ENCODE assay signal across 26 cellular contexts in genomic region chr4:5784021-5784420, GRCh38.
"Had no signal": no experiment of that assay in that cellular context is flagged by ENCODE, and none has a peak within 500 bp of the region (broad histone marks: within the 10 kb centered on the region; RNA-seq: fewer than 3 reads in every experiment).

No MANE protein-coding gene starts in this region.

- FAIRE-seq: endometrium, kidney had no signal

- H3K4me3 ChIP-seq: gastrocnemius medialis, left lung, ovary, psoas muscle, skin epidermis, suprapubic skin, transverse colon, uterus had no signal

- H3K27ac ChIP-seq: gastrocnemius medialis, left lung, ovary, psoas muscle, suprapubic skin, transverse colon had no signal

- H3K36me3 Mint-ChIP-seq: naive thymus-derived CD4-positive, alpha-beta T cell had no signal

- H3K9me3 Mint-ChIP-seq: effector memory CD8-positive, alpha-beta T cell; nephron had no signal

- H3K36me3 ChIP-seq: gastrocnemius medialis, ovary, transverse colon, uterus had no signal

- DNase-seq: cerebellar nuclear complex; cortex of kidney; effector memory CD8-positive, alpha-beta T cell; foreskin fibroblast; gastrocnemius medialis; left lung; mesenchymal stem cell; midbrain; naive thymus-derived CD4-positive, alpha-beta T cell; nucleus accumbens; posterior cingulate gyrus; psoas muscle; right cardiac atrium; stimulated activated CD4-positive, alpha-beta T cell treated with anti-CD3 and anti-CD28 coated beads, Interleukin-1b, Interleukin-23, amount 100 ng/mL, for 48 hours; stimulated activated CD4-positive, alpha-beta T cell treated with anti-CD3 and anti-CD28 coated beads, Interleukin-4, amount 100 ng/mL, for 1 hour; stimulated activated CD8-positive, alpha-beta memory T cell treated with anti-CD3 and anti-CD28 coated beads, Interleukin-4, amount 100 ng/mL, for 48 hours; stimulated activated naive CD4-positive, alpha-beta T cell; stimulated activated naive CD8-positive, alpha-beta T cell treated with anti-CD3 and anti-CD28 coated beads, Interleukin-15, amount 100 ng/mL, for 72 hours; transverse colon; uterus had no signal

- H3K27me3 ChIP-seq: gastrocnemius medialis, left lung, ovary, suprapubic skin, transverse colon, uterus had no signal

- H3K4me3 Mint-ChIP-seq: effector memory CD8-positive, alpha-beta T cell; naive thymus-derived CD4-positive, alpha-beta T cell; nephron; stimulated activated naive CD8-positive, alpha-beta T cell treated with anti-CD3 and anti-CD28 coated beads, Interleukin-15, amount 100 ng/mL, for 72 hours had no signal

- H3K27ac Mint-ChIP-seq: effector memory CD8-positive, alpha-beta T cell; naive thymus-derived CD4-positive, alpha-beta T cell; nephron; stimulated activated naive CD8-positive, alpha-beta T cell treated with anti-CD3 and anti-CD28 coated beads, Interleukin-15, amount 100 ng/mL, for 72 hours had no signal

- H3K9me3 ChIP-seq: gastrocnemius medialis, left lung, ovary, psoas muscle, suprapubic skin, transverse colon, uterus had no signal

- H3K4me1 ChIP-seq: gastrocnemius medialis, left lung, psoas muscle, suprapubic skin, transverse colon, uterus had no signal

- H3K4me1 Mint-ChIP-seq: nephron; stimulated activated naive CD8-positive, alpha-beta T cell treated with anti-CD3 and anti-CD28 coated beads, Interleukin-15, amount 100 ng/mL, for 72 hours had no signal
